ENCODE assay signal across 8 cellular contexts in the genomic region with DNA sequence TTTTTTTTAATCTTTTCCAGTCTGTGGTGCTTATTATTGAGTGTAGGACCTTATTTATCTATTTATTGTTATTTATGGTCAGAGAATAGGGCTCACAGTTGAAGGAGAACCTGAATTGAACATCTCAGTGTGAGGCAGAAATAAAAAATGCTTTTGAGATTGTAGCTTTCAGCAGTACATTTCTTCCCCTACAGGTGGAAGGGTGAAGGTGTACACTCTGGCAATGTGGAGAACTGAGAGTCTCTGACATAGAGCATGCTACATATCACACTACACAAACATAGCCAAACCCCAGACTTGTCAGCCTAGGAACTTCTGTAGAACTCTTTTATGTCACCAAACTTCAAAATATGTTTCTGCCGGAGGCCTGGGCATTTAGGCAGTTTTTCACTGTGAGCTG.
DNase-seq lines count a peak whose midpoint lies in the region; ATAC-seq and TF ChIP-seq lines count a peak whose summit lies in the region.

No MANE protein-coding gene starts in this region.

- no peaks in the 10 kb centered on the region for H3K27me3 ChIP-seq in PC-9 (ENCODE audit: insufficient read depth, low read depth)

- CTCF ChIA-PET in PC-9 (lab: Charles Lee): no interaction called here

- ATAC-seq in naive B cell (ENCODE audit: low read depth in 2 of 2): peak; percentile 98 to 99

- intact Hi-C loops in PC-9 (cut with micrococcal nuclease; ENCODE audit: unreplicated experiment): loop anchor here (10.0 kb wide), 1 partner anchor 256 kb away; no protein-coding TSS in a partner anchor

- POLR2A ChIA-PET in PC-9 (lab: Charles Lee; ENCODE audit: unreplicated experiment): no interaction called here

- H3K36me3 Mint-ChIP-seq in HFFc6 (ENCODE audit: low read depth) (no peaks in the 10 kb centered on the region), naive B cell (peaks cover 0 to 7% of the 10 kb centered on the region in 2 donors)

- H3K36me3 ChIP-seq in PC-9 (ENCODE audit: low read depth): no peaks in the 10 kb centered on the region

- H3K27ac Mint-ChIP-seq in HFFc6 (no peak overlapping the region), naive B cell (peak overlapping the region in 1 of 6 donors; percentile 16)

- H4K20me1 ChIP-seq in PC-9 (ENCODE audit: insufficient read depth): no peaks in the 10 kb centered on the region

- no peaks in the 10 kb centered on the region for H3F3A ChIP-seq in PC-9 (ENCODE audit: insufficient read depth, low read depth)

- H3K4me2 ChIP-seq in PC-9: no peak overlapping the region

- H3K27me3 Mint-ChIP-seq in HFFc6 (ENCODE audit: insufficient read depth): no peaks in the 10 kb centered on the region
- no peaks in the 10 kb centered on the region for H3K27me3 Mint-ChIP-seq in naive B cell

- no peak overlapping the region for H3K4me3 Mint-ChIP-seq in HFFc6
- no peak overlapping the region for H3K4me3 Mint-ChIP-seq in naive B cell

- no peaks in the 10 kb centered on the region for H3K79me2 ChIP-seq in PC-9 (ENCODE audit: low read depth)

- H3K9me3 ChIP-seq in PC-9 (ENCODE audit: insufficient read depth, low read depth): no peaks in the 10 kb centered on the region

- peak; percentile 45 for TF ChIP-seq CTCF in HFFc6 (IDR thresholded peaks at IDR 0.05)
- TF ChIP-seq CTCF in PC-9 (conservative IDR thresholded peaks at IDR 0.05): peak; percentile 30; the same call in 1 of the 2 replicates

- DNase-seq in NCI-H2227 (lab: John Stamatoyannopoulos, UW; ENCODE audit: unreplicated experiment): peak; percentile 1
- no peak for DNase-seq in NCI-H2227 treated with DMSO at 0.1 percent for 48 hours (lab: John Stamatoyannopoulos, UW)
- DNase-seq in HFFc6: no peak
- DNase-seq in PC-9: no peak
- DNase-seq in naive B cell: peak; percentile 26
- no peak for DNase-seq in nucleus accumbens (lab: John Stamatoyannopoulos, UW)
- no peak for DNase-seq in activated T-cell treated with anti-CD3 and anti-CD28 coated beads for 4 hours
- no peak for DNase-seq in NCI-H2171 treated with DMSO at 0.1 percent for 48 hours (lab: John Stamatoyannopoulos, UW)

- no peaks in the 10 kb centered on the region for H3K9me2 ChIP-seq in PC-9 (ENCODE audit: insufficient read depth)

- no TSS peak for BruUV-seq in PC-9 (replicated peaks; lab: Mats Ljungman, UMichigan)

- H3K9me3 Mint-ChIP-seq in HFFc6 (no peaks in the 10 kb centered on the region), naive B cell (no peaks in the 10 kb centered on the region)

- H3K4me1 Mint-ChIP-seq in HFFc6 (ENCODE audit: low read depth): peaks cover 33% of the 10 kb centered on the region
- peaks cover 7 to 22% (median 12%) of the 10 kb centered on the region in 3 donors for H3K4me1 Mint-ChIP-seq in naive B cell

- H3K27ac ChIP-seq in PC-9: no peak overlapping the region

- no peak overlapping the region for H2AFZ ChIP-seq in PC-9

- H3K4me3 ChIP-seq in PC-9: no peak overlapping the region

- H3K4me1 ChIP-seq in PC-9 (replicated peaks; ENCODE audit: insufficient read depth): no peaks in the 10 kb centered on the region

Comparison
In these comparisons a context has a peak if more than half of its experiments do, and no peak if none do; other contexts are left out.
1. DNase-seq: peak in NCI-H2227 (single experiment) and naive B cell (single experiment); none in NCI-H2227 treated with DMSO at 0.1 percent for 48 hours (single experiment), HFFc6 (single experiment), PC-9 (0 of 2), nucleus accumbens (0 of 56), activated T-cell treated with anti-CD3 and anti-CD28 coated beads for 4 hours (single experiment) and NCI-H2171 treated with DMSO at 0.1 percent for 48 hours (single experiment).